Comparison of ENCODE assay signal across 14 cellular contexts in the genomic region with DNA sequence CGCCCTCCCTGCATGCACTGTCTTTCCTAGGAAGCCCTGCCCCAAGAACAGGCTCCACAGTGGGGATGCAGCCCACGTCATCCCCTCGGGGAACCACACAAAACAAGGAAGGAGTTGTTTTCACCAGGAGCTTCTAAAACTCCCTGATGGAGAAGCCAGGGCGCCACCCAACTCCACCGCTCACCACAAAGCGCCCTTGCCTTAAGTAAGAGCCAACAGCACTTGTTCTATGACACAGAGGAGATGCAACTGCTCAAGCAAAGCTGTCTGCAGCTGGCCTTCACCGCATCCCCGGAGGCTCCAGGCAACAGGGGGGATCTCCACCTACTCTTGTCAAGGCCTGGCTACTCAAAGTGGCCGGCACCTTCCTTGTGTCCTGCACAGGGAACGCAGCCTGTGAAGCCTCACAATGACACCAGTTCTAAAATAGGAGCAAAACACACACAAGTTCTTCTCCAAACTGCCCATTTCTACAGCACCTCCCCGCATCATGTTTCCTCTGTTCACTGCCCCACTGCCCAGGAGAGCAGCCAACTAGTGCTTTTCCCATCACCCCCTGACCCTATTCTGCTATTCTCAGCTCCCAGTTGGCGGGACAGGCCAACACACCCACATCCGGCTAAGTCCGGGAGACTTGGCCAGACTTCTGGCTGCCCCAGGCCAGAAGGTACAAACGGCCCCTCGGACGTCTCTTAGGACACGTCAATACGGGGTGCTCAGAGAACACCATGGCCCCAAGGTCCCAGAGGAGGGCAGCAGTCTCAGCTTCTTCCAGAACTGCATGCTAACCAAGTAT. TPM values are rescaled to one million over a fixed set of nuclear protein-coding genes. Genes with fewer than 3 reads are reported as not detected.
DNase-seq lines count a peak whose midpoint lies in the region; ATAC-seq and TF ChIP-seq lines count a peak whose summit lies in the region.
"Had no signal": no experiment of that assay in that cellular context is flagged by ENCODE, and none has a peak within 500 bp of the region (broad histone marks: within the 10 kb centered on the region; RNA-seq: fewer than 3 reads in every experiment).

No MANE protein-coding gene starts in this region.

- H3K27me3 Mint-ChIP-seq in MCF 10A (ENCODE audit: insufficient read depth, unreplicated experiment) = no peaks in the 10 kb centered on the region
- H3K27me3 Mint-ChIP-seq in activated CD8-positive, alpha-beta T cell treated with anti-CD3 and anti-CD28 coated beads for 36 hours = no peaks in the 10 kb centered on the region
- H3K27me3 Mint-ChIP-seq: activated CD4-positive, alpha-beta memory T cell treated with anti-CD3 and anti-CD28 coated beads, Interleukin-2, amount 10 ng/mL, durations not matched to agents 7 days and 5 days had no signal

- peak overlapping the region; percentile 65 to 82 for H3K27ac ChIP-seq in breast epithelium
- H3K27ac ChIP-seq in vagina = peak overlapping the region; percentile 66
- H3K27ac ChIP-seq in Karpas-422 (ENCODE audit: low read length) = no peak overlapping the region
- H3K27ac ChIP-seq: A549 had no signal

- TF ChIP-seq CTCF in breast epithelium (IDR thresholded peaks at IDR 0.05) = no peak
- no peak for TF ChIP-seq CTCF in MCF 10A (IDR thresholded peaks at IDR 0.05; ENCODE audit: unreplicated experiment)
- no peak for TF ChIP-seq CTCF in vagina (IDR thresholded peaks at IDR 0.05)
- TF ChIP-seq CTCF in activated CD8-positive, alpha-beta T cell treated with anti-CD3 and anti-CD28 coated beads for 36 hours (IDR thresholded peaks at IDR 0.05) = no peak

- H3K4me3 ChIP-seq in breast epithelium (peak overlapping the region in 1 of 3 donors; percentile 22), vagina (no peak overlapping the region), Karpas-422 (ENCODE audit: low read length) (no peak overlapping the region)
- H3K4me3 ChIP-seq: A549 had no signal

- H3K4me1 ChIP-seq in breast epithelium (peaks cover 11 to 19% of the 10 kb centered on the region in 2 donors), vagina (peaks cover 25% of the 10 kb centered on the region), Karpas-422 (ENCODE audit: low read length) (no peaks in the 10 kb centered on the region)

- CTCF ChIA-PET in MCF 10A (lab: Yijun Ruan, JAX) = interaction anchor here (0.9 to 1.5 kb wide), 3 partner anchors 8 to 37 kb away, joined by 3 to 8 read pairs (median 3); no protein-coding TSS in a partner anchor
- CTCF ChIA-PET in activated CD8-positive, alpha-beta T cell treated with anti-CD3 and anti-CD28 coated beads for 36 hours (lab: Charles Lee) = no interaction called here

- peak in 1 of 2 donors; percentile 71 for DNase-seq in breast epithelium (ENCODE audit: low spot score in 2 of 2)
- DNase-seq in MCF 10A (ENCODE audit: unreplicated experiment) = no peak
- DNase-seq in globus pallidus (ENCODE audit: low spot score) = peak; percentile 63
- peak in 40 of 56 donors; percentile 11 to 87 (median 50) for DNase-seq in nucleus accumbens (lab: John Stamatoyannopoulos, UW)
- no peak for DNase-seq in vagina (ENCODE audit: extremely low spot score in 2 of 2)
- DNase-seq in stimulated activated CD4-positive, alpha-beta T cell treated with anti-CD3 and anti-CD28 coated beads, Interleukin-2, amount 100 ng/mL, for 24 hours = no peak
- DNase-seq in Karpas-422 = no peak
- no peak for DNase-seq in activated CD8-positive, alpha-beta T cell treated with anti-CD3 and anti-CD28 coated beads for 36 hours
- DNase-seq: activated CD4-positive, alpha-beta memory T cell treated with anti-CD3 and anti-CD28 coated beads, Interleukin-2, amount 10 ng/mL, durations not matched to agents 7 days and 5 days; activated naive CD4-positive, alpha-beta T cell treated with anti-CD3 and anti-CD28 coated beads, Interleukin-2, amount 50 U/mL, for 16 hours; DMS79 treated with DMSO at 0.1 percent for 48 hours; NCI-H774; T-helper 1 cell had no signal

- no peak overlapping the region for H2AFZ ChIP-seq in Karpas-422 (ENCODE audit: low read length)

- POLR2A ChIA-PET in MCF 10A (lab: Yijun Ruan, JAX) = interaction anchor here (0.6 kb wide), 1 partner anchor 346 kb away, joined by 3 read pairs; no protein-coding TSS in a partner anchor
- POLR2A ChIA-PET in activated CD8-positive, alpha-beta T cell treated with anti-CD3 and anti-CD28 coated beads for 36 hours (lab: Charles Lee) = interaction anchor here (1.5 kb wide), 1 partner anchor 33 kb away, joined by 4 read pairs; no protein-coding TSS in a partner anchor

- H3K9me3 ChIP-seq in breast epithelium (no peaks in the 10 kb centered on the region), vagina (no peaks in the 10 kb centered on the region), Karpas-422 (ENCODE audit: low read length) (no peaks in the 10 kb centered on the region)
- H3K9me3 ChIP-seq: A549 had no signal

- H3K27me3 ChIP-seq in breast epithelium (no peaks in the 10 kb centered on the region), vagina (no peaks in the 10 kb centered on the region), Karpas-422 (ENCODE audit: low read length) (no peaks in the 10 kb centered on the region)

- H3K36me3 Mint-ChIP-seq in MCF 10A (ENCODE audit: insufficient read depth, unreplicated experiment) = peaks cover 57% of the 10 kb centered on the region
- peaks cover 10% of the 10 kb centered on the region for H3K36me3 Mint-ChIP-seq in activated CD8-positive, alpha-beta T cell treated with anti-CD3 and anti-CD28 coated beads for 36 hours (ENCODE audit: low read depth)

- no peak overlapping the region for H3K4me3 Mint-ChIP-seq in MCF 10A (ENCODE audit: unreplicated experiment)
- H3K4me3 Mint-ChIP-seq in activated CD8-positive, alpha-beta T cell treated with anti-CD3 and anti-CD28 coated beads for 36 hours = no peak overlapping the region
- H3K4me3 Mint-ChIP-seq: activated CD4-positive, alpha-beta memory T cell treated with anti-CD3 and anti-CD28 coated beads, Interleukin-2, amount 10 ng/mL, durations not matched to agents 7 days and 5 days had no signal

- H3K27ac Mint-ChIP-seq in MCF 10A (ENCODE audit: low read depth, unreplicated experiment) = no peak overlapping the region
- H3K27ac Mint-ChIP-seq in activated CD8-positive, alpha-beta T cell treated with anti-CD3 and anti-CD28 coated beads for 36 hours = no peak overlapping the region
- H3K27ac Mint-ChIP-seq: activated CD4-positive, alpha-beta memory T cell treated with anti-CD3 and anti-CD28 coated beads, Interleukin-2, amount 10 ng/mL, durations not matched to agents 7 days and 5 days had no signal

- no TSS peak for BruUV-seq in MCF 10A (replicated peaks; lab: Mats Ljungman, UMichigan)

- H3K4me1 Mint-ChIP-seq in MCF 10A (ENCODE audit: insufficient read depth, unreplicated experiment) = no peaks in the 10 kb centered on the region
- peaks cover 6% of the 10 kb centered on the region for H3K4me1 Mint-ChIP-seq in activated CD8-positive, alpha-beta T cell treated with anti-CD3 and anti-CD28 coated beads for 36 hours (ENCODE audit: low read depth)

- intact Hi-C loops in breast epithelium (cut with DNase I; ENCODE audit: low total_unique reads) = no loop called here
- intact Hi-C loops in MCF 10A (cut with micrococcal nuclease) = no loop called here
- intact Hi-C loops in vagina (cut with DNase I) = no loop called here
- intact Hi-C loops in activated CD8-positive, alpha-beta T cell treated with anti-CD3 and anti-CD28 coated beads for 36 hours (cut with micrococcal nuclease) = no loop called here

- H3K36me3 ChIP-seq in breast epithelium = no peaks in the 10 kb centered on the region
- H3K36me3 ChIP-seq in vagina = peaks cover 0 to 18% of the 10 kb centered on the region in 2 donors
- H3K36me3 ChIP-seq in Karpas-422 (ENCODE audit: insufficient read depth, low read length) = no peaks in the 10 kb centered on the region; the same call in 1 of the 2 replicates

- TF ChIP-seq POLR2A in breast epithelium (IDR thresholded peaks at IDR 0.05) (no peak), vagina (IDR thresholded peaks at IDR 0.05) (no peak)

- H3K9ac ChIP-seq in Karpas-422 (ENCODE audit: low read length) = no peak overlapping the region

- H3K79me2 ChIP-seq in Karpas-422 (ENCODE audit: low read length) = no peaks in the 10 kb centered on the region

- H4K20me1 ChIP-seq in Karpas-422 (ENCODE audit: insufficient read depth, low read depth, low read length) = peaks cover 3% of the 10 kb centered on the region; the same call in 1 of the 2 replicates

- no peaks in the 10 kb centered on the region for H3K9me2 ChIP-seq in Karpas-422 (replicated peaks; ENCODE audit: insufficient read depth, low read length)

- H3K4me2 ChIP-seq in Karpas-422 (ENCODE audit: low read depth, low read length, poor library complexity, severe bottlenecking) = no peak overlapping the region
- H3K4me2 ChIP-seq: A549 had no signal

- no peak for ATAC-seq in activated CD8-positive, alpha-beta T cell treated with anti-CD3 and anti-CD28 coated beads for 36 hours
- ATAC-seq: A549 had no signal

- no peaks in the 10 kb centered on the region for H3K9me3 Mint-ChIP-seq in MCF 10A (ENCODE audit: unreplicated experiment)
- H3K9me3 Mint-ChIP-seq in activated CD8-positive, alpha-beta T cell treated with anti-CD3 and anti-CD28 coated beads for 36 hours = no peaks in the 10 kb centered on the region
- H3K9me3 Mint-ChIP-seq: activated CD4-positive, alpha-beta memory T cell treated with anti-CD3 and anti-CD28 coated beads, Interleukin-2, amount 10 ng/mL, durations not matched to agents 7 days and 5 days had no signal

RNA-seq across cellular contexts. Expression of a gene that starts 24.2 kb away (rescaled TPM):
- 100 to 1,000 TPM in 1 of 3 donors, 10 to 100 TPM in 2; 86.9 to 112 (median 89.1) TPM for total RNA-seq in breast epithelium
- total RNA-seq in MCF 10A (2022) = 62.8 and 66.1 TPM in 2 replicates
- total RNA-seq in vagina = 124 TPM
- 182 and 298 TPM in 2 replicates for total RNA-seq in Karpas-422 (2014; rRNA removed; shearing (Covaris generic); ENCODE audit: low replicate concordance)
- total RNA-seq in activated CD8-positive, alpha-beta T cell treated with anti-CD3 and anti-CD28 coated beads for 36 hours = 10 to 100 TPM; 51.7 to 54.2 TPM

RNA-seq across cellular contexts. Expression of a gene that starts 29.8 kb away (rescaled TPM):
- 10 to 100 TPM; 29.0 to 43.3 (median 42.6) TPM for total RNA-seq in breast epithelium
- 26.3 and 30.0 TPM in 2 replicates for total RNA-seq in MCF 10A (2022)
- total RNA-seq in vagina = 86.9 TPM
- 0.43 TPM in 1 of 2 replicates, not detected in the other for total RNA-seq in Karpas-422 (2014; rRNA removed; shearing (Covaris generic); ENCODE audit: low replicate concordance)
- under 1 TPM in 1 of 2 experiments, not detected in 1; 0.61 TPM for total RNA-seq in activated CD8-positive, alpha-beta T cell treated with anti-CD3 and anti-CD28 coated beads for 36 hours

RNA-seq across cellular contexts. Expression of a gene that starts 36.2 kb away (rescaled TPM):
- total RNA-seq in breast epithelium (10 to 100 TPM; 14.2 to 23.4 (median 22.3) TPM), MCF 10A (2022) (34.9 and 45.2 TPM in 2 replicates), vagina (29.2 TPM)
- total RNA-seq in Karpas-422 (2014; rRNA removed; shearing (Covaris generic); ENCODE audit: low replicate concordance) = 10.5 and 24.2 TPM in 2 replicates
- 10 to 100 TPM; 40.7 to 40.9 TPM for total RNA-seq in activated CD8-positive, alpha-beta T cell treated with anti-CD3 and anti-CD28 coated beads for 36 hours

RNA-seq across cellular contexts. Expression of a gene that starts 48.6 kb away (rescaled TPM):
- total RNA-seq in breast epithelium = 10 to 100 TPM; 17.4 to 23.9 (median 17.9) TPM
- total RNA-seq in MCF 10A (2022) = 11.9 and 21.2 TPM in 2 replicates
- 15.0 TPM for total RNA-seq in vagina
- 21.8 and 50.3 TPM in 2 replicates for total RNA-seq in Karpas-422 (2014; rRNA removed; shearing (Covaris generic); ENCODE audit: low replicate concordance)
- total RNA-seq in activated CD8-positive, alpha-beta T cell treated with anti-CD3 and anti-CD28 coated beads for 36 hours = 10 to 100 TPM; 39.4 to 39.7 TPM

RNA-seq across cellular contexts. Expression of a gene that starts 48.9 kb away (rescaled TPM):
- total RNA-seq in breast epithelium = 1 to 10 TPM; 3.8 to 6.9 (median 6.6) TPM
- total RNA-seq in MCF 10A (2022) = 14.8 and 19.2 TPM in 2 replicates
- total RNA-seq in vagina = 12.8 TPM
- total RNA-seq in Karpas-422 (2014; rRNA removed; shearing (Covaris generic); ENCODE audit: low replicate concordance) = 11.9 and 25.7 TPM in 2 replicates
- total RNA-seq in activated CD8-positive, alpha-beta T cell treated with anti-CD3 and anti-CD28 coated beads for 36 hours = 10 to 100 TPM; 51.3 to 52.6 TPM

Comparison
In these comparisons a context has a peak if more than half of its experiments do, and no peak if none do; other contexts are left out.
1. DNase-seq: peak in globus pallidus (single experiment) and nucleus accumbens (40 of 56); none in MCF 10A (single experiment), vagina (0 of 2), stimulated activated CD4-positive, alpha-beta T cell treated with anti-CD3 and anti-CD28 coated beads, Interleukin-2, amount 100 ng/mL, for 24 hours (0 of 2), Karpas-422 (single experiment) and activated CD8-positive, alpha-beta T cell treated with anti-CD3 and anti-CD28 coated beads for 36 hours (single experiment).
2. RNA of a gene that starts 29.8 kb away (total RNA-seq): 86.9 TPM in vagina (single experiment), 29.0 to 43.3 TPM in breast epithelium and 26.3 to 30.0 TPM in MCF 10A; 0.61 TPM in activated CD8-positive, alpha-beta T cell treated with anti-CD3 and anti-CD28 coated beads for 36 hours and 0.43 TPM in Karpas-422; every median in the first group is over 10 times any median in the second.